9 cellular contexts compared by ENCODE assay signal in genomic region chr2:239114119-239114581, GRCh38.
DNase-seq lines count a peak whose midpoint lies in the region; ATAC-seq, FAIRE-seq and TF ChIP-seq lines count a peak whose summit lies in the region.
"Had no signal": no experiment of that assay in that cellular context is flagged by ENCODE, and none has a peak within 500 bp of the region (broad histone marks: within the 10 kb centered on the region; RNA-seq: fewer than 3 reads in every experiment).

No MANE protein-coding gene starts in this region.

- H4K20me1 ChIP-seq in GM23338 (replicated peaks; ENCODE audit: insufficient read depth) (no peaks in the 10 kb centered on the region), Karpas-422 (ENCODE audit: insufficient read depth, low read depth, low read length) (no peaks in the 10 kb centered on the region)

- DNase-seq in GM23338 (ENCODE audit: low spot score) (no peak), glutamatergic neuron (no peak), renal cortical epithelial cell (ENCODE audit: low read depth) (peak; percentile 73), Karpas-422 (no peak), immature natural killer cell (no peak), GM19239 (ENCODE audit: insufficient read length, low spot score) (no peak)
- no peak for DNase-seq in activated CD4-positive, alpha-beta T cell treated with anti-CD3 and anti-CD28 coated beads for 1 hour

- H3F3A ChIP-seq in GM23338 (replicated peaks; ENCODE audit: low read depth) = no peaks in the 10 kb centered on the region

- no peak for FAIRE-seq in GM19239 (lab: Jason Lieb, UNC)

- no peaks in the 10 kb centered on the region for H3K9me3 ChIP-seq in Karpas-422 (ENCODE audit: low read length)

- H3K27me3 ChIP-seq in GM23338 (ENCODE audit: insufficient read depth) = no peaks in the 10 kb centered on the region
- no peaks in the 10 kb centered on the region for H3K27me3 ChIP-seq in Karpas-422 (ENCODE audit: low read length)

- H3K4me2 ChIP-seq in GM23338 = no peak overlapping the region
- no peak overlapping the region for H3K4me2 ChIP-seq in Karpas-422 (ENCODE audit: low read depth, low read length, poor library complexity, severe bottlenecking)

- H3K9me3 Mint-ChIP-seq in GM23338 (no peaks in the 10 kb centered on the region), glutamatergic neuron (ENCODE audit: unreplicated experiment) (peaks cover 8% of the 10 kb centered on the region), immature natural killer cell (no peaks in the 10 kb centered on the region)

- ATAC-seq in GM23338 = no peak

- H3K27ac ChIP-seq in GM23338 (ENCODE audit: low read depth) (no peak overlapping the region), VCaP (peak overlapping the region; percentile 98), Karpas-422 (ENCODE audit: low read length) (no peak overlapping the region)

- H3K4me3 ChIP-seq in GM23338 (no peak overlapping the region), Karpas-422 (ENCODE audit: low read length) (no peak overlapping the region)

- peaks cover 10% of the 10 kb centered on the region for H3K36me3 Mint-ChIP-seq in GM23338 (ENCODE audit: low read depth)
- peaks cover 9% of the 10 kb centered on the region for H3K36me3 Mint-ChIP-seq in glutamatergic neuron (ENCODE audit: unreplicated experiment)
- H3K36me3 Mint-ChIP-seq in immature natural killer cell = peaks cover 5 to 32% (median 9%) of the 10 kb centered on the region in 3 donors

- H3K27ac Mint-ChIP-seq in GM23338 (peak overlapping the region; percentile 89), glutamatergic neuron (ENCODE audit: unreplicated experiment) (peak overlapping the region; percentile 64), immature natural killer cell (peak overlapping the region in 1 of 6 donors; percentile 46)
- H3K27ac Mint-ChIP-seq: activated naive CD8-positive, alpha-beta T cell had no signal

- H3K79me2 ChIP-seq in GM23338 (replicated peaks; ENCODE audit: insufficient read depth) (no peaks in the 10 kb centered on the region), Karpas-422 (ENCODE audit: low read length) (no peaks in the 10 kb centered on the region)

- TF ChIP-seq CTCF in GM23338 (conservative IDR thresholded peaks at IDR 0.05; ENCODE audit: low read depth in 2 of 2) = no peak
- TF ChIP-seq CTCF in VCaP (conservative IDR thresholded peaks at IDR 0.05) = no peak
- TF ChIP-seq CTCF in glutamatergic neuron (IDR thresholded peaks at IDR 0.05; ENCODE audit: partially characterized antibody, unreplicated experiment) = no peak

- H3K4me1 Mint-ChIP-seq in GM23338 = peaks cover 3% of the 10 kb centered on the region; the same call in 2 of the 3 replicates
- H3K4me1 Mint-ChIP-seq in glutamatergic neuron (ENCODE audit: low read depth, unreplicated experiment) = peaks cover 10% of the 10 kb centered on the region
- peaks cover 31 to 33% of the 10 kb centered on the region in 2 donors for H3K4me1 Mint-ChIP-seq in immature natural killer cell

- H3K4me1 ChIP-seq in GM23338 (ENCODE audit: insufficient read depth) = no peaks in the 10 kb centered on the region
- H3K4me1 ChIP-seq in Karpas-422 (ENCODE audit: low read length) = no peaks in the 10 kb centered on the region

- H3K4me3 Mint-ChIP-seq in GM23338 (no peak overlapping the region), glutamatergic neuron (ENCODE audit: unreplicated experiment) (no peak overlapping the region), immature natural killer cell (peak overlapping the region in 1 of 5 donors; percentile 46)
- H3K4me3 Mint-ChIP-seq: activated naive CD8-positive, alpha-beta T cell had no signal

- no peak overlapping the region for H3K9ac ChIP-seq in Karpas-422 (ENCODE audit: low read length)

- H2AFZ ChIP-seq in GM23338 (no peak overlapping the region), Karpas-422 (ENCODE audit: low read length) (no peak overlapping the region)

- H3K36me3 ChIP-seq in GM23338 (ENCODE audit: insufficient read depth) (no peaks in the 10 kb centered on the region), Karpas-422 (ENCODE audit: insufficient read depth, low read length) (no peaks in the 10 kb centered on the region)

- H3K27me3 Mint-ChIP-seq in GM23338 (ENCODE audit: insufficient read depth, low read depth, poor library complexity) (peaks cover 27% of the 10 kb centered on the region), glutamatergic neuron (ENCODE audit: unreplicated experiment) (peaks cover 19% of the 10 kb centered on the region), immature natural killer cell (ENCODE audit: low read depth in 3 of 3) (peaks cover 12 to 17% (median 17%) of the 10 kb centered on the region in 3 donors)
- H3K27me3 Mint-ChIP-seq: activated naive CD8-positive, alpha-beta T cell had no signal

- H3K9me2 ChIP-seq in GM23338 (ENCODE audit: insufficient read depth) = no peaks in the 10 kb centered on the region
- no peaks in the 10 kb centered on the region for H3K9me2 ChIP-seq in Karpas-422 (replicated peaks; ENCODE audit: insufficient read depth, low read length)

TF ChIP-seq in GM23338, 12 proteins besides CTCF, POLR2A, EP300 and RAD21 (continues in another document):
- TF ChIP-seq STAT1 (IDR thresholded peaks at IDR 0.05; ENCODE audit: unreplicated experiment) (no peak), POLR2AphosphoS5 (IDR thresholded peaks at IDR 0.05; ENCODE audit: low read depth) (no peak), EZH2 (IDR thresholded peaks at IDR 0.05; ENCODE audit: low read depth, unreplicated experiment) (no peak), ZNF331 (CRISPR knock-in tag; IDR thresholded peaks at IDR 0.05; ENCODE audit: low read depth) (no peak), ETS1 (IDR thresholded peaks at IDR 0.05) (no peak), ZNF462 (CRISPR knock-in tag; IDR thresholded peaks at IDR 0.05) (no peak), EZH2phosphoT487 (IDR thresholded peaks at IDR 0.05; ENCODE audit: unreplicated experiment) (no peak), ZNF114 (CRISPR knock-in tag; IDR thresholded peaks at IDR 0.05) (no peak)
